Comparison of ENCODE assay signal across 8 cellular contexts in genomic region chr17:29042679-29043538, GRCh38. TPM values are rescaled to one million over a fixed set of nuclear protein-coding genes. Genes with fewer than 3 reads are reported as not detected.
DNase-seq lines count a peak whose midpoint lies in the region; ATAC-seq and TF ChIP-seq lines count a peak whose summit lies in the region.

PIPOX (plus strand) TSS chr17:29043141; CDS start chr17:29043226, 85 bp downstream.

- ATAC-seq in HG03439 (IDR thresholded peaks at IDR 0.05; ENCODE audit: unreplicated experiment) (no peak), GM18873 (IDR thresholded peaks at IDR 0.05; ENCODE audit: low FRiP score, unreplicated experiment) (no peak), HG03571 (IDR thresholded peaks at IDR 0.05; ENCODE audit: unreplicated experiment) (no peak)

- H3K27ac Mint-ChIP-seq in nephron progenitor cell = peak within 1 kb of the TSS; percentile 44

- peaks cover 24% of the 10 kb centered on the region for H3K27me3 Mint-ChIP-seq in nephron progenitor cell (ENCODE audit: low read depth, poor library complexity)

- DNase-seq in BE2C = peak; percentile 71
- DNase-seq in NOMO-1 treated with dmso at 0.1 percent for 144 hours (lab: John Stamatoyannopoulos, UW; ENCODE audit: unreplicated experiment) = peak; percentile 89
- peak; percentile 20 for DNase-seq in epithelial cell of esophagus (ENCODE audit: low read depth)
- no peak for DNase-seq in nephron progenitor cell

- H3K27me3 ChIP-seq in BE2C = no peaks in the 10 kb centered on the region

- peaks cover 29% of the 10 kb centered on the region for H3K4me1 Mint-ChIP-seq in nephron progenitor cell

- TF ChIP-seq CTCF in BE2C (IDR thresholded peaks at IDR 0.05; ENCODE audit: low read depth, low read length) (peak; percentile 52), epithelial cell of esophagus (IDR thresholded peaks at IDR 0.05; ENCODE audit: insufficient read depth, low read depth, low read length, missing control alignments) (no peak), nephron progenitor cell (IDR thresholded peaks at IDR 0.05) (no peak)

- peak; percentile 80 for TF ChIP-seq EP300 in Ishikawa (IDR thresholded peaks at IDR 0.05; ENCODE audit: borderline replicate concordance)

- H3K36me3 ChIP-seq in BE2C = no peaks in the 10 kb centered on the region

- H3K4me1 ChIP-seq in BE2C = peaks cover 24% of the 10 kb centered on the region

- TF ChIP-seq RAD21 in Ishikawa (IDR thresholded peaks at IDR 0.05; ENCODE audit: low read depth) = peak; percentile 39

- H3K4me3 ChIP-seq in BE2C (ENCODE audit: low read depth, low read length) = no peak within 1 kb of the TSS; the same call in 1 of the 2 replicates
- H3K4me3 ChIP-seq in epithelial cell of esophagus (ENCODE audit: low read length) = no peak within 1 kb of the TSS

- H3K9me3 Mint-ChIP-seq in nephron progenitor cell = no peaks in the 10 kb centered on the region

- no peak within 1 kb of the TSS for H3K4me3 Mint-ChIP-seq in nephron progenitor cell

- H3K36me3 Mint-ChIP-seq in nephron progenitor cell (ENCODE audit: low read depth) = no peaks in the 10 kb centered on the region

- no peaks in the 10 kb centered on the region for H3K9me3 ChIP-seq in BE2C

TF ChIP-seq in Ishikawa, 13 proteins besides CTCF, POLR2A, EP300 and RAD21:
- 0 out of 2 replicates have a peak, but pooled peaks have one; percentile 20 for TF ChIP-seq REST (IDR thresholded peaks at IDR 0.05; ENCODE audit: low read depth)
- peak; percentile 47 for TF ChIP-seq YY1 (IDR thresholded peaks at IDR 0.05; ENCODE audit: low read depth)
- no peak for TF ChIP-seq USF1 (IDR thresholded peaks at IDR 0.05)
- TF ChIP-seq TEAD4 (IDR thresholded peaks at IDR 0.05) = peak; percentile 84
- no peak for TF ChIP-seq MAX (IDR thresholded peaks at IDR 0.05)
- 0 out of 2 replicates have a peak, but pooled peaks have one; percentile 17 for TF ChIP-seq CEBPB (IDR thresholded peaks at IDR 0.05)
- peak; percentile 82 for TF ChIP-seq TCF12 (IDR thresholded peaks at IDR 0.05; ENCODE audit: low read depth)
- no peak for TF ChIP-seq CREB1 (IDR thresholded peaks at IDR 0.05; ENCODE audit: low read depth)
- 0 out of 2 replicates have a peak, but pooled peaks have one; percentile 9 for TF ChIP-seq EGR1 (IDR thresholded peaks at IDR 0.05)
- TF ChIP-seq FOXM1 (IDR thresholded peaks at IDR 0.05; ENCODE audit: borderline replicate concordance, low read depth) = 0 out of 2 replicates have a peak, but pooled peaks have one; percentile 31
- TF ChIP-seq ZBTB7A (IDR thresholded peaks at IDR 0.05; ENCODE audit: low read depth) = peak; percentile 80
- TF ChIP-seq TAF1 (IDR thresholded peaks at IDR 0.05; ENCODE audit: low read depth) = no peak; the same call in 1 of the 2 replicates
- TF ChIP-seq NFIC (IDR thresholded peaks at IDR 0.05) = peak; percentile 97
TF ChIP-seq in Ishikawa: peak in this region for 9.

RNA-seq across cellular contexts. Expression of gene PIPOX, which starts in this region (rescaled TPM):
- 7.8 TPM for polyA plus RNA-seq in BE2C (2012; ENCODE audit: insufficient read depth, insufficient read length, low read depth)
